9 cellular contexts compared by ENCODE assay signal in the genomic region with DNA sequence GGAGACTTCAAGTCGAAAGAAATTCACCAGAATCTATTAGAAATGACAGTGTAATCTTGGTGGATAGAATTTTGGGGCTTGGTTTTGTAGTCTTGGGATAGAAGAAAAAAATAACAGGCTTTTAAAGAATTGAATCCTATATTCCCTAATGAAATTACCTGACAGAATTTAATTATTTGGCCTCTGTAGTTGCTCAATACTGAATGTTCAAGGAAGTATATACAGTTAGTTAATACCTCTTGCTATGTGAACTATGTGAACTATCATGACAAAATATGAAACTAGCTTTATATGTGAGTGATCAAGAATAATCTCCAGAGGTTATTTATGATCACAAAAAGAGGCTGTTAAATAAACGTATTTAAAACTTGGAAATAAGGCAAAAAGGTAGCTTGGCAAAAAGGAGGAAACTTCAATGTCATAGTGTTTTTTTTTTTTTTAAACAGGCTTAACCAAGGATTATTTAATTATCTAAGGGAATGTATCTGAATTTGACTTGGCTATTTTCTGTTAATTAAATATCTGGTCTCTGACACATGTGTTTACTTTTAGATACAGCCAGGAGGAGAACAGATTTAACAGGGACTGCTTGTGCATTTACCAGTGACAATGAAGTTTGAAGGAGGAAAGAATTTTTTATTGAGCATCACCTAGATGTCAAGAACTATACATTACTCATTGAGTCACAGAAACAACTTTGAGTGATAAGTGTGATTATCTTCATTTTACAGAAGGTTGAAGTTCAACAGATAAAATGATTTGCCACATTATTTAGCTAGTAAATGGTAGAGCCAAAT.
"Had no signal": no experiment of that assay in that cellular context is flagged by ENCODE, and none has a peak within 500 bp of the region (broad histone marks: within the 10 kb centered on the region; RNA-seq: fewer than 3 reads in every experiment).

No MANE protein-coding gene starts in this region.

- H3K9me3 ChIP-seq: HAP-1 had no signal

- H3K27ac ChIP-seq: HL-60 had no signal

- H3K4me3 ChIP-seq: GM23338, HAP-1 had no signal

- FAIRE-seq: H1, HepG2 had no signal

- H2AFZ ChIP-seq: GM23338 had no signal

- H3K36me3 ChIP-seq: HAP-1 had no signal

- ATAC-seq: GM23338, HCT116, HepG2 had no signal

- H3K4me1 ChIP-seq: HAP-1 had no signal

- H3K4me2 ChIP-seq: GM23338 had no signal

- DNase-seq: H7, HFFc6, KBM-7 had no signal
